10 cellular contexts compared by ENCODE assay signal in the genomic region with DNA sequence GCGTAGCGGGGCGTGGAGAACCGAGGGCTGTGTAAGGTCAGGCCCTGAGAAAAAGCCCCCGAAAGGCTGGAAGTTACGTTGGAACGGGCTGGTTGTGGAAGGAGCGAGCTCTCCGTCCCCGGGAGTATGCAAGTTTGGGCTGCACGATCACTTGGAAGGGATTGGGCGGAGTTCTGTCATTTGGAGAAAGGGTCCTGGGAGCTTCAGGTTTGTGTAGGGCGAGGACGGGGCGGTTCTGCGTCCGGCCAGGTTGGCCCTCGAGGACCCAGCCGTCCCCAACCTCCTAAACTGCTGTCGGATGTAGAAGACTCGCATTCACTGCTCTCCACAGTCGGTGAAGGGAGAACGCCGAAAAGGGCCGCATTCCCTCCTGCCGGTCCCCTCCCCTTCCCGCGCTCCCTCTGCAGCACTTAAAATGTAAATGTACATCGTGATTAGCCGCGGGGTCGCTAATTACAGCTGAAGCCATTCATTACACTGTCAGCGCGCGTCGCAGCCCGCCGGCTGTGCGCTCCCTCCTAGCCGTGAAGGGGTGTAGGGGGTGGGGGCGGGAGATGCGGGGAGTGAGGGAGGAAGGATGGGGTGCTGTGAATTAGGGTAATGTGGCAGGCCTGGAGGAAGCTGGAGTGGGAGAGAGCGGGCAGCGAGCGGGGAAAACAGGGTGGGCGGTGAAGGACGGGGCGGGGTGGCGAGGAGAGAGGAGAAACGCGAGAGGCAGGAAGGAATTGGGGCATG. TPM values are rescaled to one million over a fixed set of nuclear protein-coding genes. Genes with fewer than 3 reads are reported as not detected.
A peak's percentile ranks its signal among the peaks of the same experiment; 100 is the strongest.
DNase-seq lines count a peak whose midpoint lies in the region; ATAC-seq and TF ChIP-seq lines count a peak whose summit lies in the region.
"Had no signal": no experiment of that assay in that cellular context is flagged by ENCODE, and none has a peak within 500 bp of the region (broad histone marks: within the 10 kb centered on the region; RNA-seq: fewer than 3 reads in every experiment).

No MANE protein-coding gene starts in this region.

- peak overlapping the region; percentile 47 for H3K4me3 Mint-ChIP-seq in activated CD4-positive, alpha-beta T cell treated with anti-CD3 and anti-CD28 coated beads, Interleukin-2, amount 10 ng/mL, durations not matched to agents 7 days and 5 days
- H3K4me3 Mint-ChIP-seq in memory B cell = peak overlapping the region; percentile 6

- no peak for ATAC-seq in memory B cell (ENCODE audit: low read depth)

- no peaks in the 10 kb centered on the region for H3K36me3 Mint-ChIP-seq in activated CD4-positive, alpha-beta T cell treated with anti-CD3 and anti-CD28 coated beads, Interleukin-2, amount 10 ng/mL, durations not matched to agents 7 days and 5 days (ENCODE audit: low read depth)
- no peaks in the 10 kb centered on the region for H3K36me3 Mint-ChIP-seq in memory B cell

- 5% methylated on average over 51 of the region's 51 CpGs for WGBS in thymus

- H3K27me3 ChIP-seq in thymus (ENCODE audit: control insufficient read depth, insufficient read depth) = peaks cover 46% of the 10 kb centered on the region

- POLR2A ChIA-PET in activated CD4-positive, alpha-beta T cell treated with anti-CD3 and anti-CD28 coated beads, Interleukin-2, amount 10 ng/mL, durations not matched to agents 7 days and 5 days (lab: Charles Lee) = no interaction called here

- H3K27me3 Mint-ChIP-seq in activated CD4-positive, alpha-beta T cell treated with anti-CD3 and anti-CD28 coated beads, Interleukin-2, amount 10 ng/mL, durations not matched to agents 7 days and 5 days = peaks cover 38% of the 10 kb centered on the region
- peaks cover 15% of the 10 kb centered on the region for H3K27me3 Mint-ChIP-seq in memory B cell

- H3K4me1 Mint-ChIP-seq in activated CD4-positive, alpha-beta T cell treated with anti-CD3 and anti-CD28 coated beads, Interleukin-2, amount 10 ng/mL, durations not matched to agents 7 days and 5 days = peaks cover 48% of the 10 kb centered on the region
- peaks cover 8% of the 10 kb centered on the region for H3K4me1 Mint-ChIP-seq in memory B cell

- H3K4me3 ChIP-seq in cardiac fibroblast (replicated peaks in 1 of 2; ENCODE audit: low read depth in 2 of 2, low read length in 2 of 2) (peak overlapping the region; percentile 47 to 57), thymus (ENCODE audit: low read length) (peak overlapping the region; percentile 12)

- CTCF ChIA-PET in activated CD4-positive, alpha-beta T cell treated with anti-CD3 and anti-CD28 coated beads, Interleukin-2, amount 10 ng/mL, durations not matched to agents 7 days and 5 days (lab: Charles Lee) = interaction anchor here (0.5 to 3.6 kb wide), 7 partner anchors 9 to 189 kb away, joined by 3 to 14 read pairs (median 3); partner anchors contain the start of gene SCAMP5

- peak overlapping the region; percentile 39 for H3K27ac Mint-ChIP-seq in activated CD4-positive, alpha-beta T cell treated with anti-CD3 and anti-CD28 coated beads, Interleukin-2, amount 10 ng/mL, durations not matched to agents 7 days and 5 days
- H3K27ac Mint-ChIP-seq in memory B cell = peak overlapping the region; percentile 14

- peaks cover 1% of the 10 kb centered on the region for H3K9me3 ChIP-seq in thymus (ENCODE audit: control insufficient read depth)

- peaks cover 13% of the 10 kb centered on the region for H3K4me1 ChIP-seq in thymus (ENCODE audit: control insufficient read depth, insufficient read depth, low read length)

- H3K36me3 ChIP-seq in thymus (ENCODE audit: control insufficient read depth, insufficient read depth) = no peaks in the 10 kb centered on the region

- no peak overlapping the region for H3K27ac ChIP-seq in thymus (ENCODE audit: low read depth)
- H3K27ac ChIP-seq: C4-2B had no signal

- H3K9me3 Mint-ChIP-seq in activated CD4-positive, alpha-beta T cell treated with anti-CD3 and anti-CD28 coated beads, Interleukin-2, amount 10 ng/mL, durations not matched to agents 7 days and 5 days = no peaks in the 10 kb centered on the region
- H3K9me3 Mint-ChIP-seq in memory B cell = no peaks in the 10 kb centered on the region

- no peak for DNase-seq in activated CD4-positive, alpha-beta T cell treated with anti-CD3 and anti-CD28 coated beads, Interleukin-2, amount 10 ng/mL, durations not matched to agents 7 days and 5 days
- no peak for DNase-seq in activated CD4-positive, alpha-beta T cell treated with anti-CD3 and anti-CD28 coated beads, Interleukin-2, amount 50 U/mL, for 48 hours
- DNase-seq in cardiac fibroblast (ENCODE audit: low read depth in 2 of 2) (no peak), memory B cell (ENCODE audit: low spot score in 2 of 2) (no peak), cerebellar nuclear complex (lab: John Stamatoyannopoulos, UW) (no peak), OCI-M2 (lab: John Stamatoyannopoulos, UW; ENCODE audit: unreplicated experiment) (no peak), T-helper 9 cell (no peak)
- DNase-seq: activated gamma-delta T cell had no signal

- TF ChIP-seq CTCF in cardiac fibroblast (IDR thresholded peaks at IDR 0.05; ENCODE audit: low read depth, low read length) = no peak

RNA-seq across cellular contexts. Expression of gene RPP25, which starts 2.5 kb away (rescaled TPM):
- 1 to 10 TPM; 6.4 TPM for total RNA-seq in activated CD4-positive, alpha-beta T cell treated with anti-CD3 and anti-CD28 coated beads, Interleukin-2, amount 10 ng/mL, durations not matched to agents 7 days and 5 days
- polyA plus RNA-seq in thymus = 6.7 TPM

RNA-seq across cellular contexts. Expression of gene COX5A, which starts 21.2 kb away (rescaled TPM):
- total RNA-seq in activated CD4-positive, alpha-beta T cell treated with anti-CD3 and anti-CD28 coated beads, Interleukin-2, amount 10 ng/mL, durations not matched to agents 7 days and 5 days = 100 to 1,000 TPM; 236 to 239 TPM
- 191 TPM for polyA plus RNA-seq in thymus

RNA-seq across cellular contexts. Expression of gene SCAMP5, which starts 36.3 kb away (rescaled TPM):
- 1 to 10 TPM; 2.0 to 3.0 TPM for total RNA-seq in activated CD4-positive, alpha-beta T cell treated with anti-CD3 and anti-CD28 coated beads, Interleukin-2, amount 10 ng/mL, durations not matched to agents 7 days and 5 days
- 8.4 TPM for polyA plus RNA-seq in thymus

RNA-seq across cellular contexts. Expression of gene FAM219B, which starts 52.4 kb away (rescaled TPM):
- 10 to 100 TPM; 65.8 to 68.2 TPM for total RNA-seq in activated CD4-positive, alpha-beta T cell treated with anti-CD3 and anti-CD28 coated beads, Interleukin-2, amount 10 ng/mL, durations not matched to agents 7 days and 5 days
- polyA plus RNA-seq in thymus = 25.5 TPM
